Comparison of ENCODE assay signal across 13 cellular contexts in genomic region chr16:66970775-66971725, GRCh38. TPM values are rescaled to one million over a fixed set of nuclear protein-coding genes. Genes with fewer than 3 reads are reported as not detected.
DNase-seq lines count a peak whose midpoint lies in the region; ATAC-seq and FAIRE-seq lines count a peak whose summit lies in the region.
"Had no signal": no experiment of that assay in that cellular context is flagged by ENCODE, and none has a peak within 500 bp of the region (broad histone marks: within the 10 kb centered on the region; RNA-seq: fewer than 3 reads in every experiment).

No MANE protein-coding gene starts in this region.

- in situ Hi-C loops in Caki2 (cut with HindIII; ENCODE audit: low pct_unique_long_range_greater_than_20kb, low sequenced_read_pairs), result no loop called here

- peak; percentile 87 for FAIRE-seq in HTR-8/SVneo (lab: Jason Lieb, UNC)
- FAIRE-seq: colon had no signal

- ATAC-seq in esophagus mucosa (peak; percentile 10), HG03045 (IDR thresholded peaks at IDR 0.05; ENCODE audit: unreplicated experiment) (no peak)
- ATAC-seq: left colon had no signal

- DNase-seq in Caki2 (ENCODE audit: low read depth) (peak; percentile 64), HTR-8/SVneo (ENCODE audit: insufficient read length, low spot score) (peak; percentile 41), NCI-H2171 (lab: John Stamatoyannopoulos, UW) (no peak)
- DNase-seq in activated CD8-positive, alpha-beta memory T cell treated with anti-CD3 and anti-CD28 coated beads, Interleukin-2, amount 50 U/mL, for 48 hours, result no peak
- DNase-seq: activated CD4-positive, alpha-beta T cell treated with anti-CD3 and anti-CD28 coated beads for 1 hour; activated gamma-delta T cell; foreskin melanocyte; left colon; NCI-H1436 had no signal

RNA-seq across cellular contexts. Expression of gene CES3, which starts 10.0 kb away (rescaled TPM):
- total RNA-seq in Caki2 (2014; rRNA removed; shearing (Covaris generic); ENCODE audit: low replicate concordance), result 1.8 and 2.2 TPM in 2 replicates
- 1.1 TPM for total RNA-seq in esophagus mucosa
- total RNA-seq: smooth muscle cell had no signal

RNA-seq across cellular contexts. Expression of gene CES4A, which starts 17.3 kb away (rescaled TPM):
- total RNA-seq in Caki2 (2014; rRNA removed; shearing (Covaris generic); ENCODE audit: low replicate concordance), result 0.07 and 0.29 TPM in 2 replicates
- 6.0 TPM for total RNA-seq in esophagus mucosa

RNA-seq across cellular contexts. Expression of gene CES2, which starts 35.7 kb away (rescaled TPM):
- 45.9 and 51.1 TPM in 2 replicates for total RNA-seq in Caki2 (2014; rRNA removed; shearing (Covaris generic); ENCODE audit: low replicate concordance)
- total RNA-seq in esophagus mucosa, result 151 TPM

RNA-seq across cellular contexts. Expression of gene CIAO2B, which starts 36.8 kb away (rescaled TPM):
- total RNA-seq in Caki2 (2014; rRNA removed; shearing (Covaris generic); ENCODE audit: low replicate concordance), result 191 and 225 TPM in 2 replicates
- total RNA-seq in esophagus mucosa, result 125 TPM

RNA-seq across cellular contexts. Expression of gene RRAD, which starts 45.7 kb away (rescaled TPM):
- total RNA-seq in Caki2 (2014; rRNA removed; shearing (Covaris generic); ENCODE audit: low replicate concordance), result 147 and 161 TPM in 2 replicates
- 59.1 TPM for total RNA-seq in esophagus mucosa

Comparison
In these comparisons a context has a peak if more than half of its experiments do, and no peak if none do; other contexts are left out.
1. DNase-seq: peak in Caki2 (single experiment) and HTR-8/SVneo (single experiment); none in NCI-H2171 (single experiment) and activated CD8-positive, alpha-beta memory T cell treated with anti-CD3 and anti-CD28 coated beads, Interleukin-2, amount 50 U/mL, for 48 hours (single experiment).